ENCODE assay signal across 8 cellular contexts in the genomic region with DNA sequence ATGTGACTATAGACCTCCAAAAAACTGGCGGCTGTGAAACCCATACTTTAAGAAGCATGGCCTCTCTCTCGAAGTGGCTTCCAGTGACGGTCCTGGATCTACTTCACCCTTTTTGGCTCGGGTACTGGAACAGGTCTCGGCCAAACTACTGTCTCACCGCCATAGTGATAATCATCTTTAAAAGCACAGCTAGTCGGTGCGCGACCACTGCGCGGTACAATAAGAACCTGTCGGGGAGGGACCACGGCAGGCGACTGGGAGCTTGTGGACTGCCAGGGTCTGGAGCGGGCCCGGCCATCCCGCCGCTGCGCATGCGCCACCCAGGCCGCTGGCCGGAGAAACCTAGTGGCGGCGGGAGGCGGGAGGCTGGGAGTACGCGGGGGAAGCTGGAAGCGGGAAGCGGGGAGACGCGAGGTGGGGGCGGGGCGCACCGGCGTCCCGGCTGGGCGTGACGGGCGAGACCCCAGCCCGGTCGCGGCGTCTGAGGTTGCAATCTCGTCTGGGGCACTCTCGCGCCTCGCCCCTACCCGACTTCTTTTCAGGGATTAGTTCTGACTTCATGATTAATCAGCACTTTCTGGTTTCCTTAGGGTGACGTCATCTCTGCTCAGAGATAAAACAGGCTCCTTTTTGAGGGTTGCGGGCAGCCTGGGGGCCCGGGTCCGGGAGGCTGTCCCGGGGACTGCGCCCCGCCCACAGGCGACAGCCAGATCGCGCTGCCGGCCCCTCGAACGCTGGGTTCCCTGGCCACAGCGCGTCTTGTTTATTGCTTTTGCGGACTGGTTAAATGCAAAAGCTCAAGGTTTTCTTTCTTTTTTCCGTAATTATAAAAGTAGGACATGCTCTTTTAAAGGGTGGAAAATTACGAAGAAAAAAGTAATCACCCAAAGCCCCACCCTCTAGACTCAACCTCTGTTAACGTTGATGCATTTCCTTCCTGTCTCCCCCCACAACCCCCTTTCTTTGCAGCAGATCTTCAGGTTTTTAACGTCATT.
A peak's percentile ranks its signal among the peaks of the same experiment; 100 is the strongest.
DNase-seq lines count a peak whose midpoint lies in the region; ATAC-seq and TF ChIP-seq lines count a peak whose summit lies in the region.

No MANE protein-coding gene starts in this region.

- H3K4me1 ChIP-seq in GM23338 (ENCODE audit: insufficient read depth) = peaks cover 19% of the 10 kb centered on the region
- H3K4me1 ChIP-seq in suprapubic skin = peaks cover 22% of the 10 kb centered on the region

- peaks cover 21% of the 10 kb centered on the region for H3K9me2 ChIP-seq in GM23338 (ENCODE audit: insufficient read depth)

- H3K27me3 Mint-ChIP-seq in GM23338 (ENCODE audit: insufficient read depth, low read depth, poor library complexity) = peaks cover 21% of the 10 kb centered on the region

- peak overlapping the region; percentile 96 for H3K27ac Mint-ChIP-seq in GM23338

- H4K20me1 ChIP-seq in GM23338 (replicated peaks; ENCODE audit: insufficient read depth) = no peaks in the 10 kb centered on the region

- TF ChIP-seq EP300 in suprapubic skin (IDR thresholded peaks at IDR 0.05) = no peak

- no peaks in the 10 kb centered on the region for H3K79me2 ChIP-seq in GM23338 (replicated peaks; ENCODE audit: insufficient read depth)

- peak in 1 of 2 donors; percentile 21 for TF ChIP-seq POLR2A in suprapubic skin (IDR thresholded peaks at IDR 0.05)

- peaks cover 29% of the 10 kb centered on the region for H3K4me1 Mint-ChIP-seq in GM23338

- H3F3A ChIP-seq in GM23338 (replicated peaks; ENCODE audit: low read depth) = 0 out of 2 replicates have a peak, but pooled peaks cover 3% of the 10 kb centered on the region

- H3K36me3 ChIP-seq in GM23338 (ENCODE audit: insufficient read depth) (no peaks in the 10 kb centered on the region), suprapubic skin (no peaks in the 10 kb centered on the region)

- TF ChIP-seq CTCF in GM23338 (conservative IDR thresholded peaks at IDR 0.05; ENCODE audit: low read depth in 2 of 2) = no peak
- TF ChIP-seq CTCF in suprapubic skin (IDR thresholded peaks at IDR 0.05) = no peak

- H3K27ac ChIP-seq in GM23338 (ENCODE audit: low read depth) (peak overlapping the region; percentile 78), suprapubic skin (peak overlapping the region; percentile 95)

- no peaks in the 10 kb centered on the region for H3K27me3 ChIP-seq in GM23338 (ENCODE audit: insufficient read depth)
- H3K27me3 ChIP-seq in suprapubic skin = no peaks in the 10 kb centered on the region

- WGBS in suprapubic skin = 1% methylated on average over 35 of the region's 68 CpGs

- no peaks in the 10 kb centered on the region for H3K9me3 ChIP-seq in suprapubic skin

- DNase-seq in EH (ENCODE audit: low read depth) = peak; percentile 92
- DNase-seq in GM23338 (ENCODE audit: low spot score) = peak; percentile 95
- peak; percentile 93 for DNase-seq in LHCN-M2 (ENCODE audit: low read depth)
- DNase-seq in SK-N-DZ (ENCODE audit: low spot score) = peak; percentile 94
- DNase-seq in activated naive CD4-positive, alpha-beta T cell treated with anti-CD3 and anti-CD28 coated beads, Interleukin-2, amount 50 U/mL, for 16 hours = peak; percentile 74
- DNase-seq in globus pallidus (ENCODE audit: low spot score) = peak; percentile 89
- peak in 55 of 56 donors; percentile 33 to 92 (median 80) for DNase-seq in nucleus accumbens (lab: John Stamatoyannopoulos, UW)
- peak; percentile 90 to 94 for DNase-seq in suprapubic skin (ENCODE audit: low spot score in 2 of 2)

- peak overlapping the region; percentile 93 for H2AFZ ChIP-seq in GM23338

- H3K4me3 Mint-ChIP-seq in GM23338 = peak overlapping the region; percentile 68

- H3K36me3 Mint-ChIP-seq in GM23338 (ENCODE audit: low read depth) = no peaks in the 10 kb centered on the region; the same call in 2 of the 3 replicates

- H3K9me3 Mint-ChIP-seq in GM23338 = no peaks in the 10 kb centered on the region; the same call in 2 of the 3 replicates

- H3K4me3 ChIP-seq in GM23338 = peak overlapping the region; percentile 56
- H3K4me3 ChIP-seq in suprapubic skin = peak overlapping the region; percentile 70

- peak; percentile 88 for ATAC-seq in GM23338

- peak overlapping the region; percentile 70 for H3K4me2 ChIP-seq in GM23338

TF ChIP-seq in GM23338, 12 proteins besides CTCF, POLR2A, EP300 and RAD21:
- TF ChIP-seq JUNB (IDR thresholded peaks at IDR 0.05; ENCODE audit: unreplicated experiment) = no peak
- no peak for TF ChIP-seq NANOG (IDR thresholded peaks at IDR 0.05; ENCODE audit: borderline replicate concordance)
- TF ChIP-seq STAT1 (IDR thresholded peaks at IDR 0.05; ENCODE audit: unreplicated experiment) = no peak
- peak; percentile 74 for TF ChIP-seq POLR2AphosphoS5 (IDR thresholded peaks at IDR 0.05; ENCODE audit: low read depth)
- TF ChIP-seq CREB1 (CRISPR knock-in tag; IDR thresholded peaks at IDR 0.05; ENCODE audit: low read depth) = peak; percentile 95

Comparison
In these comparisons a context has a peak if more than half of its experiments do, and no peak if none do; other contexts are left out.
1. Peak in every context shown above with its lines: DNase-seq, ATAC-seq, H3K4me3 ChIP-seq and H3K27ac ChIP-seq.